ENCODE assay signal across 9 cellular contexts in the genomic region with DNA sequence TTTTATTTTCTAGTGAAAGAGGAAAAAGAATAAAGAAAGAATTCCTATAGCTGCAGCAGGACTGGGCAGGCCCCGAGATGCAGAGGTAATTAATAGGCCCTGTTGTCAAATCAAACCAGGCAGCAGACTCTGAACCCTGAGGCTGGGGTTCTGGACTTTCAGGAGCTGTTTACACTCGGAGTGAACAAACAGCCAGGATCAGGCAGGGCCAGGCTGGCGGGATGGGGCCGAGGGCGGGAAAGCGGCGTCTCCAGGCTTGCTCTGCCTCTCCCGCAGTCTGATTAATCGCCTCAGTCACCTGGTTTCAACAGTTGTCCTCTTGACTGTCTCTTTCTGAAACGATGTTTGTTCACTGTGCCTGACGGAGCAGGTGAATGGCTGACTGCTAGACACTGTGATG.
A peak's percentile ranks its signal among the peaks of the same experiment; 100 is the strongest.
DNase-seq lines count a peak whose midpoint lies in the region; ATAC-seq and TF ChIP-seq lines count a peak whose summit lies in the region.
"Had no signal": no experiment of that assay in that cellular context is flagged by ENCODE, and none has a peak within 500 bp of the region (broad histone marks: within the 10 kb centered on the region; RNA-seq: fewer than 3 reads in every experiment).

No MANE protein-coding gene starts in this region.

- H3K4me1 ChIP-seq in foreskin keratinocyte (peaks cover 3% of the 10 kb centered on the region), thoracic aorta (ENCODE audit: control insufficient read depth in 1 of 2, low read depth in 2 of 2) (no peaks in the 10 kb centered on the region)

- peaks cover 4% of the 10 kb centered on the region for H3K36me3 ChIP-seq in thoracic aorta

- H3K9me3 ChIP-seq in thoracic aorta, result no peaks in the 10 kb centered on the region

- peak overlapping the region; percentile 73 for H3K27ac ChIP-seq in foreskin keratinocyte
- peak overlapping the region in 1 of 2 donors; percentile 29 for H3K27ac ChIP-seq in thoracic aorta

- no peaks in the 10 kb centered on the region for H3K27me3 ChIP-seq in foreskin keratinocyte
- no peaks in the 10 kb centered on the region for H3K27me3 ChIP-seq in thoracic aorta (replicated peaks; ENCODE audit: insufficient read depth)

- peak overlapping the region; percentile 38 for H3K4me3 ChIP-seq in thoracic aorta

- peak; percentile 79 for ATAC-seq in foreskin keratinocyte
- no peak for ATAC-seq in thoracic aorta (ENCODE audit: insufficient number of reproducible peaks, low FRiP score, low read depth)
- ATAC-seq in HG02763 (IDR thresholded peaks at IDR 0.05; ENCODE audit: unreplicated experiment), result no peak

- peak; percentile 60 for DNase-seq in NCI-H1092 (lab: John Stamatoyannopoulos, UW)
- peak; percentile 91 for DNase-seq in NCI-H748 (lab: John Stamatoyannopoulos, UW; ENCODE audit: unreplicated experiment)
- peak; percentile 69 to 75 for DNase-seq in foreskin keratinocyte
- DNase-seq in thoracic aorta (ENCODE audit: low spot score), result no peak
- DNase-seq in AG08396 (ENCODE audit: low spot score), result no peak
- DNase-seq in NCI-H128 (lab: John Stamatoyannopoulos, UW; ENCODE audit: unreplicated experiment), result no peak
- DNase-seq: aorta, DMS79 had no signal

- no peak for TF ChIP-seq CTCF in foreskin keratinocyte (conservative IDR thresholded peaks at IDR 0.05)
- TF ChIP-seq CTCF in thoracic aorta (IDR thresholded peaks at IDR 0.05), result no peak

Comparison
In these comparisons a context has a peak if more than half of its experiments do, and no peak if none do; other contexts are left out.
1. DNase-seq: peak in NCI-H1092 (single experiment), NCI-H748 (single experiment) and foreskin keratinocyte (2 of 2); none in thoracic aorta (single experiment), AG08396 (single experiment) and NCI-H128 (single experiment).